1 cellular context compared by ENCODE assay signal in genomic region chr19:4067396-4068057, GRCh38.
TF ChIP-seq lines count a peak whose summit lies in the region.

No MANE protein-coding gene starts in this region.

TF ChIP-seq in K562, 482 proteins besides CTCF, POLR2A, EP300 and RAD21 (continued from another document and continues in another):
- TF ChIP-seq XRCC3 (IDR thresholded peaks at IDR 0.05) (no peak), NEUROD1 (IDR thresholded peaks at IDR 0.05; ENCODE audit: borderline replicate concordance, low read depth, low read length, partially characterized antibody) (no peak), CXXC5 (CRISPR knock-in tag; IDR thresholded peaks at IDR 0.05) (peak; percentile 46; the same call in 1 of the 2 replicates), ADNP (tag; IDR thresholded peaks at IDR 0.05) (no peak), MAFF (IDR thresholded peaks at IDR 0.05; ENCODE audit: low read length) (no peak), NFXL1 (CRISPR knock-in tag; IDR thresholded peaks at IDR 0.05) (no peak), ZNF668 (CRISPR knock-in tag; IDR thresholded peaks at IDR 0.05) (no peak), RNF219 (CRISPR knock-in tag; IDR thresholded peaks at IDR 0.05) (no peak), CCNT2 (IDR thresholded peaks at IDR 0.05; ENCODE audit: borderline replicate concordance, extremely low read depth, insufficient read length, low read depth, low read length) (peak; percentile 13), ZEB2 (IDR thresholded peaks at IDR 0.05) (no peak), RBM14 (IDR thresholded peaks at IDR 0.05; ENCODE audit: borderline replicate concordance, insufficient read depth, low read depth, low read length) (no peak), ELF4 (CRISPR knock-in tag; IDR thresholded peaks at IDR 0.05) (no peak), CBFA2T2 (conservative IDR thresholded peaks at IDR 0.05) (no peak), POLR2AphosphoS2 (IDR thresholded peaks at IDR 0.05; ENCODE audit: low read length) (no peak), MEF2A (IDR thresholded peaks at IDR 0.05; ENCODE audit: control insufficient read depth, low read depth, low read length) (no peak), FOSL1 (tag; conservative IDR thresholded peaks at IDR 0.05) (no peak), ZNF174 (CRISPR knock-in tag; IDR thresholded peaks at IDR 0.05) (no peak), DLX4 (CRISPR knock-in tag; IDR thresholded peaks at IDR 0.05) (no peak), POLR2AphosphoS5 (IDR thresholded peaks at IDR 0.05; ENCODE audit: control insufficient read depth, insufficient read depth, low read depth, low read length) (0 out of 2 replicates have a peak, but pooled peaks have one; percentile 21), NFIX (CRISPR knock-in tag; IDR thresholded peaks at IDR 0.05; ENCODE audit: low read depth) (no peak), ZNF311 (CRISPR knock-in tag; IDR thresholded peaks at IDR 0.05) (no peak), TSHZ1 (CRISPR knock-in tag; IDR thresholded peaks at IDR 0.05) (no peak), AFF1 (IDR thresholded peaks at IDR 0.05; ENCODE audit: low read depth in 1 of 2, partially characterized antibody in 2 of 2) (no peak), ATF4 (CRISPR knock-in tag; IDR thresholded peaks at IDR 0.05) (no peak), ZZZ3 (IDR thresholded peaks at IDR 0.05) (no peak), POLR2B (IDR thresholded peaks at IDR 0.05; ENCODE audit: low read depth, partially characterized antibody) (peak; percentile 37), ZNF384 (IDR thresholded peaks at IDR 0.05; ENCODE audit: low read depth, low read length) (0 out of 2 replicates have a peak, but pooled peaks have one; percentile 30), TFAP4 (CRISPR knock-in tag; IDR thresholded peaks at IDR 0.05; ENCODE audit: borderline replicate concordance) (peak; percentile 39; the same call in 1 of the 2 replicates), ZNF212 (CRISPR knock-in tag; IDR thresholded peaks at IDR 0.05) (no peak), ZNF699 (CRISPR knock-in tag; IDR thresholded peaks at IDR 0.05; ENCODE audit: insufficient replicate concordance) (no peak), HMGN3 (IDR thresholded peaks at IDR 0.05; ENCODE audit: borderline replicate concordance, extremely low read depth, insufficient read length, low read depth, low read length) (no peak), RBBP5 (IDR thresholded peaks at IDR 0.05; ENCODE audit: borderline replicate concordance, insufficient read depth, low read length, poor library complexity, severe bottlenecking) (no peak), HDAC2 (IDR thresholded peaks at IDR 0.05) (no peak), KLF6 (CRISPR knock-in tag; IDR thresholded peaks at IDR 0.05; ENCODE audit: borderline replicate concordance) (no peak), ZNF12 (CRISPR knock-in tag; IDR thresholded peaks at IDR 0.05) (no peak), PHF20 (IDR thresholded peaks at IDR 0.05; ENCODE audit: partially characterized antibody) (no peak)
- TF ChIP-seq, protein P1, sequence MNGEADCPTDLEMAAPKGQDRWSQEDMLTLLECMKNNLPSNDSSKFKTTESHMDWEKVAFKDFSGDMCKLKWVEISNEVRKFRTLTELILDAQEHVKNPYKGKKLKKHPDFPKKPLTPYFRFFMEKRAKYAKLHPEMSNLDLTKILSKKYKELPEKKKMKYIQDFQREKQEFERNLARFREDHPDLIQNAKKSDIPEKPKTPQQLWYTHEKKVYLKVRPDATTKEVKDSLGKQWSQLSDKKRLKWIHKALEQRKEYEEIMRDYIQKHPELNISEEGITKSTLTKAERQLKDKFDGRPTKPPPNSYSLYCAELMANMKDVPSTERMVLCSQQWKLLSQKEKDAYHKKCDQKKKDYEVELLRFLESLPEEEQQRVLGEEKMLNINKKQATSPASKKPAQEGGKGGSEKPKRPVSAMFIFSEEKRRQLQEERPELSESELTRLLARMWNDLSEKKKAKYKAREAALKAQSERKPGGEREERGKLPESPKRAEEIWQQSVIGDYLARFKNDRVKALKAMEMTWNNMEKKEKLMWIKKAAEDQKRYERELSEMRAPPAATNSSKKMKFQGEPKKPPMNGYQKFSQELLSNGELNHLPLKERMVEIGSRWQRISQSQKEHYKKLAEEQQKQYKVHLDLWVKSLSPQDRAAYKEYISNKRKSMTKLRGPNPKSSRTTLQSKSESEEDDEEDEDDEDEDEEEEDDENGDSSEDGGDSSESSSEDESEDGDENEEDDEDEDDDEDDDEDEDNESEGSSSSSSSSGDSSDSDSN (IDR thresholded peaks at IDR 0.05; ENCODE audit: borderline replicate concordance in 1 of 2, low read depth in 2 of 2, low read length in 2 of 2), result peak in 1 of 2 experiments; percentile 71; a peak in 2 of 4 replicates
- TF ChIP-seq, protein P2, sequence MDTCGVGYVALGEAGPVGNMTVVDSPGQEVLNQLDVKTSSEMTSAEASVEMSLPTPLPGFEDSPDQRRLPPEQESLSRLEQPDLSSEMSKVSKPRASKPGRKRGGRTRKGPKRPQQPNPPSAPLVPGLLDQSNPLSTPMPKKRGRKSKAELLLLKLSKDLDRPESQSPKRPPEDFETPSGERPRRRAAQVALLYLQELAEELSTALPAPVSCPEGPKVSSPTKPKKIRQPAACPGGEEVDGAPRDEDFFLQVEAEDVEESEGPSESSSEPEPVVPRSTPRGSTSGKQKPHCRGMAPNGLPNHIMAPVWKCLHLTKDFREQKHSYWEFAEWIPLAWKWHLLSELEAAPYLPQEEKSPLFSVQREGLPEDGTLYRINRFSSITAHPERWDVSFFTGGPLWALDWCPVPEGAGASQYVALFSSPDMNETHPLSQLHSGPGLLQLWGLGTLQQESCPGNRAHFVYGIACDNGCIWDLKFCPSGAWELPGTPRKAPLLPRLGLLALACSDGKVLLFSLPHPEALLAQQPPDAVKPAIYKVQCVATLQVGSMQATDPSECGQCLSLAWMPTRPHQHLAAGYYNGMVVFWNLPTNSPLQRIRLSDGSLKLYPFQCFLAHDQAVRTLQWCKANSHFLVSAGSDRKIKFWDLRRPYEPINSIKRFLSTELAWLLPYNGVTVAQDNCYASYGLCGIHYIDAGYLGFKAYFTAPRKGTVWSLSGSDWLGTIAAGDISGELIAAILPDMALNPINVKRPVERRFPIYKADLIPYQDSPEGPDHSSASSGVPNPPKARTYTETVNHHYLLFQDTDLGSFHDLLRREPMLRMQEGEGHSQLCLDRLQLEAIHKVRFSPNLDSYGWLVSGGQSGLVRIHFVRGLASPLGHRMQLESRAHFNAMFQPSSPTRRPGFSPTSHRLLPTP (IDR thresholded peaks at IDR 0.05; ENCODE audit: borderline replicate concordance, extremely low read depth, insufficient read length), result no peak
- TF ChIP-seq, protein P3, sequence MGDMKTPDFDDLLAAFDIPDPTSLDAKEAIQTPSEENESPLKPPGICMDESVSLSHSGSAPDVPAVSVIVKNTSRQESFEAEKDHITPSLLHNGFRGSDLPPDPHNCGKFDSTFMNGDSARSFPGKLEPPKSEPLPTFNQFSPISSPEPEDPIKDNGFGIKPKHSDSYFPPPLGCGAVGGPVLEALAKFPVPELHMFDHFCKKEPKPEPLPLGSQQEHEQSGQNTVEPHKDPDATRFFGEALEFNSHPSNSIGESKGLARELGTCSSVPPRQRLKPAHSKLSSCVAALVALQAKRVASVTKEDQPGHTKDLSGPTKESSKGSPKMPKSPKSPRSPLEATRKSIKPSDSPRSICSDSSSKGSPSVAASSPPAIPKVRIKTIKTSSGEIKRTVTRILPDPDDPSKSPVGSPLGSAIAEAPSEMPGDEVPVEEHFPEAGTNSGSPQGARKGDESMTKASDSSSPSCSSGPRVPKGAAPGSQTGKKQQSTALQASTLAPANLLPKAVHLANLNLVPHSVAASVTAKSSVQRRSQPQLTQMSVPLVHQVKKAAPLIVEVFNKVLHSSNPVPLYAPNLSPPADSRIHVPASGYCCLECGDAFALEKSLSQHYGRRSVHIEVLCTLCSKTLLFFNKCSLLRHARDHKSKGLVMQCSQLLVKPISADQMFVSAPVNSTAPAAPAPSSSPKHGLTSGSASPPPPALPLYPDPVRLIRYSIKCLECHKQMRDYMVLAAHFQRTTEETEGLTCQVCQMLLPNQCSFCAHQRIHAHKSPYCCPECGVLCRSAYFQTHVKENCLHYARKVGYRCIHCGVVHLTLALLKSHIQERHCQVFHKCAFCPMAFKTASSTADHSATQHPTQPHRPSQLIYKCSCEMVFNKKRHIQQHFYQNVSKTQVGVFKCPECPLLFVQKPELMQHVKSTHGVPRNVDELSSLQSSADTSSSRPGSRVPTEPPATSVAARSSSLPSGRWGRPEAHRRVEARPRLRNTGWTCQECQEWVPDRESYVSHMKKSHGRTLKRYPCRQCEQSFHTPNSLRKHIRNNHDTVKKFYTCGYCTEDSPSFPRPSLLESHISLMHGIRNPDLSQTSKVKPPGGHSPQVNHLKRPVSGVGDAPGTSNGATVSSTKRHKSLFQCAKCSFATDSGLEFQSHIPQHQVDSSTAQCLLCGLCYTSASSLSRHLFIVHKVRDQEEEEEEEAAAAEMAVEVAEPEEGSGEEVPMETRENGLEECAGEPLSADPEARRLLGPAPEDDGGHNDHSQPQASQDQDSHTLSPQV (IDR thresholded peaks at IDR 0.05), result no peak
